ENCODE assay signal across 9 cellular contexts in genomic region chr11:76721755-76722677, GRCh38. TPM values are rescaled to one million over a fixed set of nuclear protein-coding genes. Genes with fewer than 3 reads are reported as not detected.
DNase-seq lines count a peak whose midpoint lies in the region; ATAC-seq, FAIRE-seq and TF ChIP-seq lines count a peak whose summit lies in the region.
"Had no signal": no experiment of that assay in that cellular context is flagged by ENCODE, and none has a peak within 500 bp of the region (broad histone marks: within the 10 kb centered on the region; RNA-seq: fewer than 3 reads in every experiment).

No MANE protein-coding gene starts in this region.

- H3K27me3 Mint-ChIP-seq in dendritic cell treated with granulocyte-macrophage colony-stimulating factor and Interleukin-4, amounts not matched to agents 40 ng/mL and 50 ng/mL, for 4 days = peaks cover 53% of the 10 kb centered on the region

- H3K9ac ChIP-seq in HepG2 (ENCODE audit: insufficient read depth, low read depth, low read length) = no peak overlapping the region

- intact Hi-C loops in dendritic cell treated with granulocyte-macrophage colony-stimulating factor and Interleukin-4, amounts not matched to agents 40 ng/mL and 50 ng/mL, for 4 days (cut with micrococcal nuclease) = no loop called here
- intact Hi-C loops in HepG2 (cut with micrococcal nuclease; ENCODE audit: unreplicated experiment) = loop anchor here (5.0 to 10.0 kb wide), 3 partner anchors 115 to 323 kb away; no protein-coding TSS in a partner anchor

- FAIRE-seq in HepG2 (lab: Jason Lieb, UNC) = peak; percentile 23
- FAIRE-seq: endometrium had no signal

- BruUV-seq in HepG2 (replicated peaks; lab: Mats Ljungman, UMichigan) = no TSS peak

- H3K4me3 ChIP-seq in HepG2 (replicated peaks in 1 of 3; ENCODE audit: insufficient read depth in 1 of 3, low read depth in 2 of 3, low read length in 3 of 3) = peak overlapping the region in 1 of 3 experiments; percentile 41; a peak in 1 of 6 replicates

- no peak for TF ChIP-seq POLR2A in HepG2 (IDR thresholded peaks at IDR 0.05; ENCODE audit: insufficient read depth in 1 of 2, low read depth in 2 of 2, low read length in 2 of 2)

- no peaks in the 10 kb centered on the region for H3K9me3 Mint-ChIP-seq in dendritic cell treated with granulocyte-macrophage colony-stimulating factor and Interleukin-4, amounts not matched to agents 40 ng/mL and 50 ng/mL, for 4 days

- H3K4me2 ChIP-seq in HepG2 (ENCODE audit: low read depth, low read length) = peak overlapping the region; percentile 43

- H3K9me3 ChIP-seq in HepG2 (ENCODE audit: low read length) = no peaks in the 10 kb centered on the region

- no peak overlapping the region for H3K4me3 Mint-ChIP-seq in dendritic cell treated with granulocyte-macrophage colony-stimulating factor and Interleukin-4, amounts not matched to agents 40 ng/mL and 50 ng/mL, for 4 days

- TF ChIP-seq EP300 in HepG2 (IDR thresholded peaks at IDR 0.05; ENCODE audit: low read depth in 2 of 2, low read length in 2 of 2) (no peak), HepG2 (CRISPR knock-in tag; IDR thresholded peaks at IDR 0.05; ENCODE audit: borderline replicate concordance) (no peak)

- peak; percentile 78 for DNase-seq in DMS79 treated with DMSO at 0.1 percent for 48 hours (lab: John Stamatoyannopoulos, UW)
- DNase-seq in NCI-H748 (lab: John Stamatoyannopoulos, UW; ENCODE audit: unreplicated experiment) = peak; percentile 66
- DNase-seq in activated CD4-positive, alpha-beta T cell treated with anti-CD3 and anti-CD28 coated beads, Interleukin-2, amount 50 U/mL, for 48 hours = peak; percentile 84 to 87
- DNase-seq in HepG2 (ENCODE audit: low spot score) = peak; percentile 58
- DNase-seq in stimulated activated CD4-positive, alpha-beta T cell treated with anti-CD3 and anti-CD28 coated beads, Interleukin-4, amount 100 ng/mL, for 4 hours = peak; percentile 60 to 73

- H2AFZ ChIP-seq in HepG2 (ENCODE audit: low read length) = no peak overlapping the region

- POLR2A ChIA-PET in HepG2 (lab: Yijun Ruan, JAX) = interaction anchor here (1.0 kb wide), 1 partner anchor 12 kb away, joined by 3 read pairs; no protein-coding TSS in a partner anchor

- in situ Hi-C loops in HepG2 (cut with HindIII; ENCODE audit: extremely low pct_ligation_motif_present, low pct_unique_long_range_greater_than_20kb) = loop anchor here (10.0 kb wide), 1 partner anchor 113 kb away; no protein-coding TSS in a partner anchor

- H3K36me3 Mint-ChIP-seq in dendritic cell treated with granulocyte-macrophage colony-stimulating factor and Interleukin-4, amounts not matched to agents 40 ng/mL and 50 ng/mL, for 4 days (ENCODE audit: low read depth) = no peaks in the 10 kb centered on the region

- CTCF ChIA-PET in HepG2 (lab: Yijun Ruan, JAX; ENCODE audit: low intra/inter-chr PET ratio, low total read pairs) = interaction anchor here (1.7 to 2.0 kb wide), 3 partner anchors 12 to 197 kb away, joined by 4 to 11 read pairs (median 5); no protein-coding TSS in a partner anchor

- 29% methylated on average over 5 of the region's 25 CpGs for WGBS in HepG2 (ENCODE audit: low lambda C conversion rate)

- peak; percentile 84 for ATAC-seq in HG02798 (IDR thresholded peaks at IDR 0.05; ENCODE audit: poor library complexity, unreplicated experiment)
- ATAC-seq in HepG2 = peak; percentile 94
- no peak for ATAC-seq in HG02884 (IDR thresholded peaks at IDR 0.05; ENCODE audit: unreplicated experiment)

- H3K4me1 Mint-ChIP-seq in dendritic cell treated with granulocyte-macrophage colony-stimulating factor and Interleukin-4, amounts not matched to agents 40 ng/mL and 50 ng/mL, for 4 days (ENCODE audit: low read depth) = peaks cover 12% of the 10 kb centered on the region

- peak overlapping the region; percentile 50 for H3K27ac Mint-ChIP-seq in dendritic cell treated with granulocyte-macrophage colony-stimulating factor and Interleukin-4, amounts not matched to agents 40 ng/mL and 50 ng/mL, for 4 days

- H3K79me2 ChIP-seq in HepG2 (ENCODE audit: insufficient read depth, low read length) = no peaks in the 10 kb centered on the region

- peak; percentile 93 for TF ChIP-seq CTCF in HepG2 (CRISPR knock-in tag; IDR thresholded peaks at IDR 0.05)

- H3K36me3 ChIP-seq in HepG2 (replicated peaks in 1 of 2; ENCODE audit: control insufficient read depth in 1 of 2, insufficient read depth in 2 of 2, low read length in 2 of 2) = no peaks in the 10 kb centered on the region

- H3K27me3 ChIP-seq in HepG2 (ENCODE audit: control insufficient read depth in 1 of 2, insufficient read depth in 2 of 2, low read length in 2 of 2) = peaks cover 0 to 18% of the 10 kb centered on the region in 2 experiments; a peak in 3 of 5 replicates

- peaks cover 5% of the 10 kb centered on the region; the same call in 1 of the 2 replicates for H3K4me1 ChIP-seq in HepG2 (ENCODE audit: insufficient read depth, low read length)

- no peak overlapping the region for H3K27ac ChIP-seq in HepG2 (ENCODE audit: extremely low read length, insufficient read depth, low read length)

- peak; percentile 65; the same call in 1 of the 2 replicates for TF ChIP-seq RAD21 in HepG2 (CRISPR knock-in tag; IDR thresholded peaks at IDR 0.05)

- H4K20me1 ChIP-seq in HepG2 (ENCODE audit: insufficient read depth, low read length) = peaks cover 3% of the 10 kb centered on the region; the same call in 1 of the 2 replicates

TF ChIP-seq in HepG2, 621 proteins besides CTCF, POLR2A, EP300 and RAD21 (continues in another document):
- TF ChIP-seq ZNF263 (CRISPR knock-in tag; IDR thresholded peaks at IDR 0.05) (no peak), PRDM15 (CRISPR knock-in tag; IDR thresholded peaks at IDR 0.05) (no peak)

RNA-seq across cellular contexts. Expression of gene LRRC32, which starts 51.5 kb away (rescaled TPM):
- total RNA-seq in HepG2 (2016; rRNA removed; fragmentation: Illumina TruSeq; extraction: Trizol) = not detected in 2 replicates
- total RNA-seq in HepG2 (2016; cell fraction: cytosol; rRNA removed; fragmentation: Illumina TruSeq; extraction: Trizol; ENCODE audit: low read depth) = not detected in 2 replicates
- total RNA-seq in HepG2 (2016; cell fraction: insoluble cytoplasmic fraction; rRNA removed; fragmentation: Illumina TruSeq; extraction: Trizol) = not detected in 2 replicates
- not detected in 2 replicates for total RNA-seq in HepG2 (2016; cell fraction: membrane; rRNA removed; fragmentation: Illumina TruSeq; extraction: Trizol)
- not detected in 2 replicates for total RNA-seq in HepG2 (2016; cell fraction: nucleus; rRNA removed; fragmentation: Illumina TruSeq; extraction: Trizol)
- 0.07 and 0.12 TPM in 2 replicates for polyA plus RNA-seq in HepG2 (2011; rRNA removed)
- polyA plus RNA-seq in HepG2 (2011; cell fraction: cytosol; rRNA removed) = not detected in 2 replicates
- 0.03 TPM in 1 of 2 replicates, not detected in the other for polyA plus RNA-seq in HepG2 (2011; cell fraction: nucleus; rRNA removed)
- 0.07 TPM in 1 of 2 replicates, not detected in the other for polyA plus RNA-seq in HepG2 (2012)
- polyA plus RNA-seq in HepG2 (2016; cell fraction: cytosol; fragmentation: Illumina TruSeq; extraction: Trizol; ENCODE audit: low read depth) = not detected in 2 replicates
- not detected in 2 replicates for polyA plus RNA-seq in HepG2 (2016; cell fraction: insoluble cytoplasmic fraction; fragmentation: Illumina TruSeq; extraction: Trizol; ENCODE audit: low read depth)
- not detected in 2 replicates for polyA plus RNA-seq in HepG2 (2016; cell fraction: membrane; fragmentation: Illumina TruSeq; extraction: Trizol; ENCODE audit: low read depth)
- not detected in 2 replicates for polyA plus RNA-seq in HepG2 (2016; cell fraction: nucleus; fragmentation: Illumina TruSeq; extraction: Trizol; ENCODE audit: insufficient read depth, low read depth)
- polyA minus RNA-seq in HepG2 (2011; rRNA and poly(A)+ RNA removed; ENCODE audit: low replicate concordance) = 1.6 TPM in 1 of 2 replicates, not detected in the other
- polyA minus RNA-seq in HepG2 (2011; cell fraction: cytosol; rRNA and poly(A)+ RNA removed) = not detected in 2 replicates
- polyA minus RNA-seq in HepG2 (2011; cell fraction: nucleus; rRNA and poly(A)+ RNA removed) = not detected in 2 replicates
